Comparison of ENCODE assay signal across 18 cellular contexts in genomic region chr9:93024646-93024910, GRCh38. TPM values are rescaled to one million over a fixed set of nuclear protein-coding genes. Genes with fewer than 3 reads are reported as not detected.
DNase-seq lines count a peak whose midpoint lies in the region; ATAC-seq and TF ChIP-seq lines count a peak whose summit lies in the region.
"Had no signal": no experiment of that assay in that cellular context is flagged by ENCODE, and none has a peak within 500 bp of the region (broad histone marks: within the 10 kb centered on the region; RNA-seq: fewer than 3 reads in every experiment).

No MANE protein-coding gene starts in this region.

- H3K4me3 ChIP-seq in CD8-positive, alpha-beta memory T cell (ENCODE audit: low read length), result no peak overlapping the region
- no peak overlapping the region for H3K4me3 ChIP-seq in neutrophil (ENCODE audit: low read depth in 1 of 2, low read length in 1 of 2)
- H3K4me3 ChIP-seq: A549, K562, smooth muscle cell, uterus had no signal

- H3K9me3 ChIP-seq in CD8-positive, alpha-beta memory T cell (ENCODE audit: low read length), result no peaks in the 10 kb centered on the region
- H3K9me3 ChIP-seq in neutrophil, result peaks cover 12% of the 10 kb centered on the region
- H3K9me3 ChIP-seq: A549, uterus had no signal

- no peak for ATAC-seq in GM18870 (IDR thresholded peaks at IDR 0.05; ENCODE audit: unreplicated experiment)
- ATAC-seq: A549, foreskin keratinocyte, K562, left ventricle myocardium superior had no signal

- H3K27ac Mint-ChIP-seq in activated CD4-positive, alpha-beta T cell treated with anti-CD3 and anti-CD28 coated beads, Interleukin-2, amount 10 ng/mL, durations not matched to agents 7 days and 5 days, result peak overlapping the region; percentile 93
- H3K27ac Mint-ChIP-seq in CD8-positive, alpha-beta memory T cell, result peak overlapping the region in 7 of 8 donors; percentile 70 to 97 (median 89)
- H3K27ac Mint-ChIP-seq in activated naive CD8-positive, alpha-beta T cell treated with anti-CD3 and anti-CD28 coated beads for 36 hours, result peak overlapping the region; percentile 80

- H3K4me1 Mint-ChIP-seq in activated CD4-positive, alpha-beta T cell treated with anti-CD3 and anti-CD28 coated beads, Interleukin-2, amount 10 ng/mL, durations not matched to agents 7 days and 5 days, result peaks cover 78% of the 10 kb centered on the region
- peaks cover 56 to 86% (median 61%) of the 10 kb centered on the region in 3 donors for H3K4me1 Mint-ChIP-seq in CD8-positive, alpha-beta memory T cell
- peaks cover 63% of the 10 kb centered on the region for H3K4me1 Mint-ChIP-seq in activated naive CD8-positive, alpha-beta T cell treated with anti-CD3 and anti-CD28 coated beads for 36 hours

- CTCF ChIA-PET in activated CD4-positive, alpha-beta T cell treated with anti-CD3 and anti-CD28 coated beads, Interleukin-2, amount 10 ng/mL, durations not matched to agents 7 days and 5 days (lab: Charles Lee), result interaction anchor here (1.2 to 2.1 kb wide), 3 partner anchors 9 to 22 kb away, joined by 3 to 11 read pairs (median 3); no protein-coding TSS in a partner anchor
- CTCF ChIA-PET in CD8-positive, alpha-beta memory T cell (lab: Charles Lee), result interaction anchor here (2.9 to 6.6 kb wide), 3 partner anchors 10 to 84 kb away, joined by 13 to 52 read pairs (median 20); no protein-coding TSS in a partner anchor

- H3K4me1 ChIP-seq in CD8-positive, alpha-beta memory T cell (ENCODE audit: insufficient read depth, low read length), result peaks cover 81% of the 10 kb centered on the region
- H3K4me1 ChIP-seq in neutrophil (ENCODE audit: control insufficient read depth in 1 of 2, insufficient read depth in 1 of 2, low read depth in 1 of 2, low read length in 1 of 2), result peaks cover 58 to 60% of the 10 kb centered on the region in 2 experiments
- H3K4me1 ChIP-seq: A549, foreskin keratinocyte, uterus had no signal

- no peak for DNase-seq in activated CD4-positive, alpha-beta T cell treated with anti-CD3 and anti-CD28 coated beads, Interleukin-2, amount 10 ng/mL, durations not matched to agents 7 days and 5 days
- no peak for DNase-seq in activated CD4-positive, alpha-beta T cell treated with anti-CD3 and anti-CD28 coated beads, Interleukin-2, amount 50 U/mL, for 4 hours
- DNase-seq in CD8-positive, alpha-beta memory T cell, result no peak
- DNase-seq in activated naive CD8-positive, alpha-beta T cell treated with anti-CD3 and anti-CD28 coated beads for 36 hours, result no peak
- DNase-seq in HT-29 (ENCODE audit: low spot score) (no peak), NCI-H1105 treated with DMSO at 0.1 percent for 48 hours (lab: John Stamatoyannopoulos, UW) (no peak)
- DNase-seq: amniotic stem cell; foreskin keratinocyte; NCI-H1694 treated with DMSO at 0.1 percent for 48 hours; stimulated activated CD4-positive, alpha-beta T cell treated with anti-CD3 and anti-CD28 coated beads, Interleukin-4, amount 100 ng/mL, for 1 hour; uterus had no signal

- no peaks in the 10 kb centered on the region for H3K27me3 ChIP-seq in CD8-positive, alpha-beta memory T cell (ENCODE audit: insufficient read depth, low read length, poor library complexity, severe bottlenecking)
- no peaks in the 10 kb centered on the region for H3K27me3 ChIP-seq in neutrophil
- H3K27me3 ChIP-seq: foreskin keratinocyte, uterus had no signal

- H3K9me3 Mint-ChIP-seq in activated CD4-positive, alpha-beta T cell treated with anti-CD3 and anti-CD28 coated beads, Interleukin-2, amount 10 ng/mL, durations not matched to agents 7 days and 5 days, result no peaks in the 10 kb centered on the region
- H3K9me3 Mint-ChIP-seq in CD8-positive, alpha-beta memory T cell, result no peaks in the 10 kb centered on the region
- H3K9me3 Mint-ChIP-seq in activated naive CD8-positive, alpha-beta T cell treated with anti-CD3 and anti-CD28 coated beads for 36 hours, result no peaks in the 10 kb centered on the region

- TF ChIP-seq CTCF in neutrophil (IDR thresholded peaks at IDR 0.05), result no peak

- POLR2A ChIA-PET in activated CD4-positive, alpha-beta T cell treated with anti-CD3 and anti-CD28 coated beads, Interleukin-2, amount 10 ng/mL, durations not matched to agents 7 days and 5 days (lab: Charles Lee), result no interaction called here
- POLR2A ChIA-PET in CD8-positive, alpha-beta memory T cell (lab: Charles Lee), result interaction anchor here (0.9 to 1.9 kb wide), 7 partner anchors 8 to 70 kb away, joined by 3 to 9 read pairs (median 3); no protein-coding TSS in a partner anchor

- H3K4me3 Mint-ChIP-seq in activated CD4-positive, alpha-beta T cell treated with anti-CD3 and anti-CD28 coated beads, Interleukin-2, amount 10 ng/mL, durations not matched to agents 7 days and 5 days, result no peak overlapping the region
- peak overlapping the region in 1 of 7 donors; percentile 55 for H3K4me3 Mint-ChIP-seq in CD8-positive, alpha-beta memory T cell
- H3K4me3 Mint-ChIP-seq in activated naive CD8-positive, alpha-beta T cell treated with anti-CD3 and anti-CD28 coated beads for 36 hours, result no peak overlapping the region

- H3K36me3 ChIP-seq in CD8-positive, alpha-beta memory T cell (ENCODE audit: insufficient read depth, low read length), result peaks cover 43% of the 10 kb centered on the region
- peaks cover 92% of the 10 kb centered on the region for H3K36me3 ChIP-seq in neutrophil
- H3K36me3 ChIP-seq: uterus had no signal

- no peaks in the 10 kb centered on the region for H3K27me3 Mint-ChIP-seq in activated CD4-positive, alpha-beta T cell treated with anti-CD3 and anti-CD28 coated beads, Interleukin-2, amount 10 ng/mL, durations not matched to agents 7 days and 5 days
- no peaks in the 10 kb centered on the region for H3K27me3 Mint-ChIP-seq in CD8-positive, alpha-beta memory T cell
- H3K27me3 Mint-ChIP-seq in activated naive CD8-positive, alpha-beta T cell treated with anti-CD3 and anti-CD28 coated beads for 36 hours, result no peaks in the 10 kb centered on the region

- no peak overlapping the region for H3K27ac ChIP-seq in CD8-positive, alpha-beta memory T cell (ENCODE audit: low read depth, low read length)
- H3K27ac ChIP-seq in neutrophil, result peak overlapping the region; percentile 95
- H3K27ac ChIP-seq: A549, foreskin keratinocyte, uterus had no signal

- H3K36me3 Mint-ChIP-seq in activated CD4-positive, alpha-beta T cell treated with anti-CD3 and anti-CD28 coated beads, Interleukin-2, amount 10 ng/mL, durations not matched to agents 7 days and 5 days (ENCODE audit: low read depth), result peaks cover 62% of the 10 kb centered on the region
- H3K36me3 Mint-ChIP-seq in CD8-positive, alpha-beta memory T cell, result peaks cover 7 to 83% (median 11%) of the 10 kb centered on the region in 3 donors
- H3K36me3 Mint-ChIP-seq in activated naive CD8-positive, alpha-beta T cell treated with anti-CD3 and anti-CD28 coated beads for 36 hours, result peaks cover 10% of the 10 kb centered on the region

RNA-seq across cellular contexts. Expression of gene SUSD3, which starts 33.9 kb away (rescaled TPM):
- 10 to 100 TPM; 81.1 to 85.8 TPM for total RNA-seq in activated CD4-positive, alpha-beta T cell treated with anti-CD3 and anti-CD28 coated beads, Interleukin-2, amount 10 ng/mL, durations not matched to agents 7 days and 5 days
- 10 to 100 TPM; 11.3 to 12.3 TPM for total RNA-seq in CD8-positive, alpha-beta memory T cell
- polyA plus RNA-seq in CD8-positive, alpha-beta memory T cell, result 103 TPM
- total RNA-seq in activated naive CD8-positive, alpha-beta T cell treated with anti-CD3 and anti-CD28 coated beads for 36 hours, result 10 to 100 TPM; 27.1 to 28.8 TPM
- 1.6 and 4.5 TPM in 2 replicates for total RNA-seq in HT-29 (2014; rRNA removed; shearing (Covaris generic))
- total RNA-seq: dermis microvascular lymphatic vessel endothelial cell, smooth muscle cell had no signal
